25 cellular contexts compared by ENCODE assay signal in the genomic region with DNA sequence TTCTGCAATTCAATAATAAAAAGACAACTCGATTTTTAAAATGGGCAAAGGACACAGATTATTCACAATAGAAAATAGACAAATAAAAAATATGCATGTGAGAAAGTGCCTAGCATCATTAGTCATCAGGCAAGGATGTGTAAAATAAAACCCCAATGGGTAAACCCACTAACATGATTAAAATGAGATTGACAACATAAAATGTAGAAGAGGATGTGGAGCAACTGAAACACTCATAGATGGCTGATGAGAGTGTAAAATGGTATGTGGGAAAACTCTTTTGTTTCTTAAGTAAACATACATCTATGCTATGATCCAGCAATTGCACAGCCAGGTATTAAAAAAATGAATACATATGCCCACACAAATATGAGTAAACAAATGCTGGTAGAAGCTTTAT.
DNase-seq lines count a peak whose midpoint lies in the region; ATAC-seq, FAIRE-seq and TF ChIP-seq lines count a peak whose summit lies in the region.
"Had no signal": no experiment of that assay in that cellular context is flagged by ENCODE, and none has a peak within 500 bp of the region (broad histone marks: within the 10 kb centered on the region; RNA-seq: fewer than 3 reads in every experiment).

No MANE protein-coding gene starts in this region.

- H3K36me3 ChIP-seq in BJ (ENCODE audit: control insufficient read depth, insufficient read depth, low read length): no peaks in the 10 kb centered on the region
- H3K36me3 ChIP-seq: pancreas, thyroid gland had no signal

- no peaks in the 10 kb centered on the region for H3K4me1 Mint-ChIP-seq in T-helper 2 cell treated with Interferon-gamma antibody and Interleukin-4, amounts not matched to agents 5 μg/mL and 100 μg/mL, for 36 hours (ENCODE audit: low read depth)
- H3K4me1 Mint-ChIP-seq: activated CD4-positive, alpha-beta T cell treated with anti-CD3 and anti-CD28 coated beads for 36 hours; activated naive CD8-positive, alpha-beta T cell treated with anti-CD3 and anti-CD28 coated beads for 36 hours; activated T-helper 17 cell treated with anti-CD3 and anti-CD28 coated beads, Interleukin-2, amount 50 U/mL, for 72 hours; IgD-negative memory B cell; naive thymus-derived CD8-positive, alpha-beta T cell had no signal

- POLR2A ChIA-PET in BJ (lab: Charles Lee): no interaction called here

- no peak overlapping the region for H3K4me3 ChIP-seq in BJ (ENCODE audit: low read depth, low read length)
- no peak overlapping the region for H3K4me3 ChIP-seq in astrocyte of the spinal cord (ENCODE audit: low read depth, low read length)
- H3K4me3 ChIP-seq: pancreas, thyroid gland had no signal

- no peaks in the 10 kb centered on the region for H3K27me3 Mint-ChIP-seq in T-helper 2 cell treated with Interferon-gamma antibody and Interleukin-4, amounts not matched to agents 5 μg/mL and 100 μg/mL, for 36 hours (ENCODE audit: low read depth)
- H3K27me3 Mint-ChIP-seq: activated CD4-positive, alpha-beta T cell treated with anti-CD3 and anti-CD28 coated beads for 36 hours; activated naive CD8-positive, alpha-beta T cell treated with anti-CD3 and anti-CD28 coated beads for 36 hours; activated T-helper 17 cell treated with anti-CD3 and anti-CD28 coated beads, Interleukin-2, amount 50 U/mL, for 72 hours; IgD-negative memory B cell; naive thymus-derived CD8-positive, alpha-beta T cell had no signal

- in situ Hi-C loops in astrocyte of the spinal cord (cut with HindIII; ENCODE audit: low sequenced_read_pairs): no loop called here

- peaks cover 4% of the 10 kb centered on the region for H3K9me3 Mint-ChIP-seq in T-helper 2 cell treated with Interferon-gamma antibody and Interleukin-4, amounts not matched to agents 5 μg/mL and 100 μg/mL, for 36 hours
- H3K9me3 Mint-ChIP-seq: activated naive CD8-positive, alpha-beta T cell treated with anti-CD3 and anti-CD28 coated beads for 36 hours had no signal

- CTCF ChIA-PET in BJ (lab: Yijun Ruan, JAX): no interaction called here

- no peaks in the 10 kb centered on the region for H3K36me3 Mint-ChIP-seq in T-helper 2 cell treated with Interferon-gamma antibody and Interleukin-4, amounts not matched to agents 5 μg/mL and 100 μg/mL, for 36 hours (ENCODE audit: low read depth)
- H3K36me3 Mint-ChIP-seq: activated naive CD8-positive, alpha-beta T cell treated with anti-CD3 and anti-CD28 coated beads for 36 hours; IgD-negative memory B cell had no signal

- no peak for TF ChIP-seq POLR2A in GM12891 (IDR thresholded peaks at IDR 0.05; ENCODE audit: low read depth, low read length)

- no peak overlapping the region for H3K27ac Mint-ChIP-seq in T-helper 2 cell treated with Interferon-gamma antibody and Interleukin-4, amounts not matched to agents 5 μg/mL and 100 μg/mL, for 36 hours
- H3K27ac Mint-ChIP-seq: activated CD4-positive, alpha-beta T cell treated with anti-CD3 and anti-CD28 coated beads for 36 hours; activated naive CD8-positive, alpha-beta T cell treated with anti-CD3 and anti-CD28 coated beads for 36 hours; activated T-helper 17 cell treated with anti-CD3 and anti-CD28 coated beads, Interleukin-2, amount 50 U/mL, for 72 hours; naive thymus-derived CD8-positive, alpha-beta T cell had no signal

- H3K27me3 ChIP-seq in BJ (ENCODE audit: control insufficient read depth, insufficient read depth, low read length): no peaks in the 10 kb centered on the region
- H3K27me3 ChIP-seq: pancreas, thyroid gland had no signal

- no peak overlapping the region for H3K4me3 Mint-ChIP-seq in T-helper 2 cell treated with Interferon-gamma antibody and Interleukin-4, amounts not matched to agents 5 μg/mL and 100 μg/mL, for 36 hours
- H3K4me3 Mint-ChIP-seq: activated CD4-positive, alpha-beta T cell treated with anti-CD3 and anti-CD28 coated beads for 36 hours; activated naive CD8-positive, alpha-beta T cell treated with anti-CD3 and anti-CD28 coated beads for 36 hours; activated T-helper 17 cell treated with anti-CD3 and anti-CD28 coated beads, Interleukin-2, amount 50 U/mL, for 72 hours; IgD-negative memory B cell; naive thymus-derived CD8-positive, alpha-beta T cell had no signal

- FAIRE-seq in GM12891 (lab: Jason Lieb, UNC): no peak
- FAIRE-seq: GM18507, pancreas, TTC549 had no signal

- TF ChIP-seq CTCF in BJ (IDR thresholded peaks at IDR 0.05; ENCODE audit: insufficient read depth, low read depth, low read length) (no peak), astrocyte of the spinal cord (IDR thresholded peaks at IDR 0.05; ENCODE audit: low read depth, low read length) (no peak)

- ATAC-seq in HG03460 (IDR thresholded peaks at IDR 0.05; ENCODE audit: unreplicated experiment): no peak
- ATAC-seq: activated CD4-positive, alpha-beta T cell treated with anti-CD3 and anti-CD28 coated beads for 36 hours; activated T-helper 17 cell treated with anti-CD3 and anti-CD28 coated beads, Interleukin-2, amount 50 U/mL, for 72 hours; naive thymus-derived CD8-positive, alpha-beta T cell; pancreas had no signal

- DNase-seq in BJ (ENCODE audit: low read depth) (peak; percentile 21), HS-5 (ENCODE audit: low read depth) (peak; percentile 58), astrocyte of the spinal cord (ENCODE audit: low read depth, low spot score) (peak; percentile 29), myocyte (ENCODE audit: low read depth) (peak; percentile 12), GM12891 (ENCODE audit: insufficient read length, low spot score) (no peak), NCI-H1092 treated with DMSO at 0.1 percent for 48 hours (lab: John Stamatoyannopoulos, UW) (no peak)
- DNase-seq in T-helper 2 cell treated with Interferon-gamma antibody and Interleukin-4, amounts not matched to agents 5 μg/mL and 100 μg/mL, for 36 hours (ENCODE audit: low spot score): no peak
- DNase-seq: activated CD4-positive, alpha-beta T cell treated with anti-CD3 and anti-CD28 coated beads for 36 hours; activated naive CD8-positive, alpha-beta T cell treated with anti-CD3 and anti-CD28 coated beads for 36 hours; cortex of kidney; DND-41; mesendoderm; naive thymus-derived CD8-positive, alpha-beta T cell; NCI-H146; NCI-H2171; NCI-H526 treated with DMSO at 0.1 percent for 48 hours; pancreas; Right ventricle myocardium superior; stimulated activated naive CD4-positive, alpha-beta T cell treated with Interleukin-2 at 50 U/mL for 16 hours; thyroid gland had no signal

TF ChIP-seq in GM12891, 5 proteins besides CTCF, POLR2A, EP300 and RAD21:
- TF ChIP-seq SPI1 (IDR thresholded peaks at IDR 0.05; ENCODE audit: low read depth, low read length): no peak
- no peak for TF ChIP-seq PAX5 (IDR thresholded peaks at IDR 0.05; ENCODE audit: insufficient read depth, low read length, severe bottlenecking)
- no peak for TF ChIP-seq POLR2AphosphoS5 (IDR thresholded peaks at IDR 0.05; ENCODE audit: low read depth, low read length)
- TF ChIP-seq TAF1 (IDR thresholded peaks at IDR 0.05; ENCODE audit: low read depth, low read length): no peak
- TF ChIP-seq POU2F2 (IDR thresholded peaks at IDR 0.05; ENCODE audit: low read depth, low read length): no peak
TF ChIP-seq in GM12891: peak in this region for 0.

Comparison
In these comparisons a context has a peak if more than half of its experiments do, and no peak if none do; other contexts are left out.
1. DNase-seq: peak in BJ (single experiment), HS-5 (single experiment), astrocyte of the spinal cord (single experiment) and myocyte (single experiment); none in T-helper 2 cell treated with Interferon-gamma antibody and Interleukin-4, amounts not matched to agents 5 μg/mL and 100 μg/mL, for 36 hours (single experiment), GM12891 (single experiment) and NCI-H1092 treated with DMSO at 0.1 percent for 48 hours (single experiment).